In genomic region chr17:40319651-40320550, GRCh38 we compare ENCODE assay signal across 1 cellular context.
TF ChIP-seq lines count a peak whose summit lies in the region.

No MANE protein-coding gene starts in this region.

TF ChIP-seq in IMR-90, 13 proteins besides CTCF, POLR2A, EP300 and RAD21 (continued from another document):
- TF ChIP-seq, protein P1, sequence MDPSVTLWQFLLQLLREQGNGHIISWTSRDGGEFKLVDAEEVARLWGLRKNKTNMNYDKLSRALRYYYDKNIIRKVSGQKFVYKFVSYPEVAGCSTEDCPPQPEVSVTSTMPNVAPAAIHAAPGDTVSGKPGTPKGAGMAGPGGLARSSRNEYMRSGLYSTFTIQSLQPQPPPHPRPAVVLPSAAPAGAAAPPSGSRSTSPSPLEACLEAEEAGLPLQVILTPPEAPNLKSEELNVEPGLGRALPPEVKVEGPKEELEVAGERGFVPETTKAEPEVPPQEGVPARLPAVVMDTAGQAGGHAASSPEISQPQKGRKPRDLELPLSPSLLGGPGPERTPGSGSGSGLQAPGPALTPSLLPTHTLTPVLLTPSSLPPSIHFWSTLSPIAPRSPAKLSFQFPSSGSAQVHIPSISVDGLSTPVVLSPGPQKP (IDR thresholded peaks at IDR 0.05; ENCODE audit: borderline replicate concordance, low read depth, low read length), result no peak
- TF ChIP-seq MXI1 (IDR thresholded peaks at IDR 0.05; ENCODE audit: borderline replicate concordance, low read depth, low read length) (no peak), BHLHE40 (IDR thresholded peaks at IDR 0.05; ENCODE audit: low read depth, low read length) (no peak), NFE2L2 (IDR thresholded peaks at IDR 0.05; ENCODE audit: low read depth, low read length) (no peak), CEBPB (IDR thresholded peaks at IDR 0.05; ENCODE audit: low read depth, low read length) (no peak), RFX5 (IDR thresholded peaks at IDR 0.05; ENCODE audit: low read depth, low read length) (no peak), MAFK (IDR thresholded peaks at IDR 0.05; ENCODE audit: low read depth, low read length) (no peak)
